ENCODE assay signal across 8 cellular contexts in genomic region chr14:87944987-87945604, GRCh38. TPM values are rescaled to one million over a fixed set of nuclear protein-coding genes. Genes with fewer than 3 reads are reported as not detected.
A peak's percentile ranks its signal among the peaks of the same experiment; 100 is the strongest.
DNase-seq lines count a peak whose midpoint lies in the region; ATAC-seq and TF ChIP-seq lines count a peak whose summit lies in the region.

No MANE protein-coding gene starts in this region.

- 28 to 30% (median 28%) methylated on average over 4 of the region's 4 CpGs for WGBS in psoas muscle, 3 donors

- TF ChIP-seq CTCF in fibroblast of pulmonary artery (IDR thresholded peaks at IDR 0.05; ENCODE audit: low read length, missing control alignments) (peak; percentile 52), psoas muscle (IDR thresholded peaks at IDR 0.05) (peak; percentile 60)

- peak; percentile 5 for DNase-seq in Caki2 (ENCODE audit: low read depth)
- peak; percentile 56 for DNase-seq in HT-29 (ENCODE audit: low spot score)
- DNase-seq in SK-MEL-5 (ENCODE audit: low read depth, low spot score), result peak; percentile 49
- peak; percentile 82 for DNase-seq in fibroblast of pulmonary artery (ENCODE audit: low read depth)
- no peak for DNase-seq in psoas muscle

- H3K4me3 ChIP-seq in fibroblast of pulmonary artery (replicated peaks; ENCODE audit: low read depth, low read length), result no peak overlapping the region
- H3K4me3 ChIP-seq in psoas muscle, result no peak overlapping the region

- no peak overlapping the region for H3K27ac ChIP-seq in psoas muscle

- H3K4me1 ChIP-seq in psoas muscle, result no peaks in the 10 kb centered on the region

- no peaks in the 10 kb centered on the region for H3K27me3 ChIP-seq in psoas muscle (ENCODE audit: insufficient read depth in 3 of 3, low read length in 2 of 3)

- H3K36me3 ChIP-seq in psoas muscle (ENCODE audit: insufficient read depth in 1 of 2, low read depth in 1 of 2), result peaks cover 4 to 80% of the 10 kb centered on the region in 2 donors

- H3K9me3 ChIP-seq in psoas muscle, result no peaks in the 10 kb centered on the region

- ATAC-seq in psoas muscle (peak in 2 of 4 donors; percentile 43 to 73), HG03280 (IDR thresholded peaks at IDR 0.05; ENCODE audit: unreplicated experiment) (no peak), GM19467 (IDR thresholded peaks at IDR 0.05; ENCODE audit: unreplicated experiment) (no peak), GM18502 (IDR thresholded peaks at IDR 0.05; ENCODE audit: poor library complexity, unreplicated experiment) (no peak)

- in situ Hi-C loops in Caki2 (cut with HindIII; ENCODE audit: low pct_unique_long_range_greater_than_20kb, low sequenced_read_pairs) (no loop called here), SK-MEL-5 (cut with HindIII; ENCODE audit: low pct_unique_long_range_greater_than_20kb, low sequenced_read_pairs) (no loop called here)

- intact Hi-C loops in psoas muscle (cut with DNase I), result loop anchor here in 1 of 2 donors (5.0 kb wide), 1 partner anchor 217 kb away; no protein-coding TSS in a partner anchor

RNA-seq across cellular contexts. Expression of gene GALC, which starts 47.9 kb away (rescaled TPM):
- total RNA-seq in Caki2 (2014; rRNA removed; shearing (Covaris generic); ENCODE audit: low replicate concordance), result 9.6 and 10.8 TPM in 2 replicates
- not detected in 2 replicates for total RNA-seq in HT-29 (2014; rRNA removed; shearing (Covaris generic))
- 20.4 and 24.7 TPM in 2 replicates for total RNA-seq in SK-MEL-5 (2014; rRNA removed; shearing (Covaris generic))
- 16.6 and 24.2 TPM in 2 replicates for polyA plus RNA-seq in SK-MEL-5 (2015; cell fraction: cytosol; rRNA removed)
- polyA plus RNA-seq in SK-MEL-5 (2015; cell fraction: nucleus; rRNA removed), result 8.9 and 10.3 TPM in 2 replicates
- 10 to 100 TPM in 1 of 4 donors, 1 to 10 TPM in 3; 8.5 to 10.2 (median 9.0) TPM for total RNA-seq in psoas muscle
- 1 to 10 TPM; 4.0 to 8.8 (median 4.0) TPM for polyA plus RNA-seq in psoas muscle

RNA-seq across cellular contexts. Expression of gene GPR65, which starts 59.8 kb away (rescaled TPM):
- total RNA-seq in Caki2 (2014; rRNA removed; shearing (Covaris generic); ENCODE audit: low replicate concordance), result not detected in 2 replicates
- not detected in 2 replicates for total RNA-seq in HT-29 (2014; rRNA removed; shearing (Covaris generic))
- 0.03 TPM in 1 of 2 replicates, not detected in the other for total RNA-seq in SK-MEL-5 (2014; rRNA removed; shearing (Covaris generic))
- 0.04 and 0.11 TPM in 2 replicates for polyA plus RNA-seq in SK-MEL-5 (2015; cell fraction: cytosol; rRNA removed)
- not detected in 2 replicates for polyA plus RNA-seq in SK-MEL-5 (2015; cell fraction: nucleus; rRNA removed)
- under 1 TPM; 0.24 to 0.34 (median 0.29) TPM for total RNA-seq in psoas muscle
- polyA plus RNA-seq in psoas muscle, result under 1 TPM; 0.06 to 0.18 (median 0.10) TPM

Comparison
In these comparisons a context has a peak if more than half of its experiments do, and no peak if none do; other contexts are left out.
1. DNase-seq: peak in Caki2 (single experiment), HT-29 (single experiment), SK-MEL-5 (single experiment) and fibroblast of pulmonary artery (single experiment); none in psoas muscle (0 of 2).